Comparison of ENCODE assay signal across 8 cellular contexts in the genomic region with DNA sequence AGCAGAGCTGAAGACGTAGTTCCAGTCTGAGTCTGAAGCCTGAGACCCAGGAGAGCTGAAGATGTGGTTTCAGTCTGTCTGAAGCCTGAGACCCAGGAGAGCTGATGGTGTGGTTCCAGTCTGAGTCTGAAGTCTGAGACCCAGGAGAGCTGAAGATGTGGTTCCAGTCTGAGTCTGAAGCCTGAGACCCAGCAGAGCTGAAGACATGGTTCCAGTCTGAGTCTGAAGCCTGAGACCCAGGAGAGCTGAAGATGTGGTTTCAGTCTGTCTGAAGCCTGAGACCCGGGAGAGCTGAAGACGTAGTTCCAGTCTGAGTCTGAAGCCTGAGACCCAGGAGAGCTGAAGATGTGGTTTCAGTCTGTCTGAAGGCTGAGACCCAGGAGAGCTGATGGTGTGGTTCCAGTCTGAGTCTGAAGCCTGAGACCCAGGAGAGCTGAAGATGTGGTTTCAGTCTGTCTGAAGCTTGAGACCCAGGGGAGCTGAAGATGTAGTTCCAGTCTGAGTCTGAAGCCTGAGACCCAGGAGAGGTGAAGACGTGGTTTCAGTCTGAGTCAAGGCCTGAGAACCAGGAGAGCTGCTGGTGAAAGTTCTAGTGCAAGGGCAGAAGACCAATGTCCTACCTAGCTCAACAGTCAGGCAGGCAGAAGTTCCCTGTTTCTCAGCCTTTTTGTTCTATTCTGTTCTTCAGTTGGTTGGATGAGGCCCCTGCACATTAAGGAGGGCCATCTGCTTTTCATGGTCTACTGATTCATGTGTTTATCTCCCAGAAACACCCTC. TPM values are rescaled to one million over a fixed set of nuclear protein-coding genes. Genes with fewer than 3 reads are reported as not detected.
DNase-seq lines count a peak whose midpoint lies in the region; ATAC-seq and TF ChIP-seq lines count a peak whose summit lies in the region.
"Not testable (repeated sequence)": the region's sequence is repeated elsewhere in the genome, so short reads cannot be mapped to it uniquely, and the experiment has no call there.

No MANE protein-coding gene starts in this region.

- intact Hi-C loops in activated T-helper 2 cell treated with anti-CD3 and anti-CD28 coated beads, Interferon-gamma antibody, Interleukin-2, Interleukin-4, amounts not matched to agents 10 μg/mL and 5 μg/mL and 100 μg/mL, durations not matched to agents 14 hours and 24 hours and 36 hours (cut with micrococcal nuclease); spleen (cut with DNase I; ENCODE audit: low total_unique reads): not testable (repeated sequence)

- H3K4me3 Mint-ChIP-seq in activated T-helper 2 cell treated with anti-CD3 and anti-CD28 coated beads, Interferon-gamma antibody, Interleukin-2, Interleukin-4, amounts not matched to agents 10 μg/mL and 5 μg/mL and 100 μg/mL, durations not matched to agents 14 hours and 24 hours and 36 hours (ENCODE audit: low read depth): not testable (repeated sequence)

- peaks cover 29% of the 10 kb centered on the region for H3K4me1 Mint-ChIP-seq in activated T-helper 2 cell treated with anti-CD3 and anti-CD28 coated beads, Interferon-gamma antibody, Interleukin-2, Interleukin-4, amounts not matched to agents 10 μg/mL and 5 μg/mL and 100 μg/mL, durations not matched to agents 14 hours and 24 hours and 36 hours (ENCODE audit: low read depth)

- not testable (repeated sequence) for H3K4me3 ChIP-seq in GM12865 (ENCODE audit: low read depth, low read length); spleen

- H3K9me3 ChIP-seq in spleen: not testable (repeated sequence)

- H3K27me3 ChIP-seq in spleen (replicated peaks in 1 of 7): peaks cover 2 to 28% (median 15%) of the 10 kb centered on the region in 7 donors

- WGBS in spleen, 5 donors: 40 to 85% (median 60%) methylated on average over 2 to 4 of the region's 4 CpGs

- DNase-seq in GM12865 (ENCODE audit: low read depth) (peak; percentile 98), GM19238 (ENCODE audit: insufficient read length, low spot score) (peak; percentile 35), NCI-H2171 treated with DMSO at 0.1 percent for 48 hours (lab: John Stamatoyannopoulos, UW) (peak; percentile 33), spleen (peak; percentile 11)
- DNase-seq in activated CD4-positive, alpha-beta T cell treated with anti-CD3 and anti-CD28 coated beads, Interleukin-2, amount 50 U/mL, for 48 hours: peak; percentile 39 to 57
- not testable (repeated sequence) for DNase-seq in activated T-helper 2 cell treated with anti-CD3 and anti-CD28 coated beads, Interferon-gamma antibody, Interleukin-2, Interleukin-4, amounts not matched to agents 10 μg/mL and 5 μg/mL and 100 μg/mL, durations not matched to agents 14 hours and 24 hours and 36 hours (ENCODE audit: low spot score)
- peak; percentile 38 for DNase-seq in stimulated activated naive CD8-positive, alpha-beta T cell treated with anti-CD3 and anti-CD28 coated beads, Interleukin-15, Interleukin-2, amounts not matched to agents 100 U/mL and 50 U/mL, for 24 hours

- H3K4me1 ChIP-seq in spleen: peaks cover 7 to 26% (median 21%) of the 10 kb centered on the region in 6 donors

- TF ChIP-seq CTCF in GM12865 (IDR thresholded peaks at IDR 0.05; ENCODE audit: insufficient read depth, low read depth, low read length, missing control alignments); spleen (IDR thresholded peaks at IDR 0.05 in 8 of 11, conservative IDR thresholded peaks at IDR 0.05 in 3 of 11): not testable (repeated sequence)

- ATAC-seq in HG02610 (IDR thresholded peaks at IDR 0.05; ENCODE audit: unreplicated experiment): peak; percentile 33
- ATAC-seq in stimulated activated naive CD8-positive, alpha-beta T cell treated with anti-CD3 and anti-CD28 coated beads, Interleukin-15, Interleukin-2, amounts not matched to agents 100 U/mL and 50 U/mL, for 24 hours: not testable (repeated sequence)

- peaks cover 20% of the 10 kb centered on the region for H3K27me3 Mint-ChIP-seq in activated T-helper 2 cell treated with anti-CD3 and anti-CD28 coated beads, Interferon-gamma antibody, Interleukin-2, Interleukin-4, amounts not matched to agents 10 μg/mL and 5 μg/mL and 100 μg/mL, durations not matched to agents 14 hours and 24 hours and 36 hours (ENCODE audit: low read depth)

- not testable (repeated sequence) for TF ChIP-seq POLR2A in spleen (IDR thresholded peaks at IDR 0.05)

- H3K27ac Mint-ChIP-seq in activated T-helper 2 cell treated with anti-CD3 and anti-CD28 coated beads, Interferon-gamma antibody, Interleukin-2, Interleukin-4, amounts not matched to agents 10 μg/mL and 5 μg/mL and 100 μg/mL, durations not matched to agents 14 hours and 24 hours and 36 hours: peak overlapping the region; percentile 52

- peaks cover 0 to 20% (median 0%) of the 10 kb centered on the region in 6 donors for H3K36me3 ChIP-seq in spleen

- H3K27ac ChIP-seq in spleen: not testable (repeated sequence)

- peaks cover 39% of the 10 kb centered on the region for H3K36me3 Mint-ChIP-seq in activated T-helper 2 cell treated with anti-CD3 and anti-CD28 coated beads, Interferon-gamma antibody, Interleukin-2, Interleukin-4, amounts not matched to agents 10 μg/mL and 5 μg/mL and 100 μg/mL, durations not matched to agents 14 hours and 24 hours and 36 hours (ENCODE audit: low read depth)

- peaks cover 33% of the 10 kb centered on the region for H3K9me3 Mint-ChIP-seq in activated T-helper 2 cell treated with anti-CD3 and anti-CD28 coated beads, Interferon-gamma antibody, Interleukin-2, Interleukin-4, amounts not matched to agents 10 μg/mL and 5 μg/mL and 100 μg/mL, durations not matched to agents 14 hours and 24 hours and 36 hours

RNA-seq across cellular contexts. Expression of gene TUBA8, which starts 3.9 kb away (rescaled TPM):
- total RNA-seq in activated T-helper 2 cell treated with anti-CD3 and anti-CD28 coated beads, Interferon-gamma antibody, Interleukin-2, Interleukin-4, amounts not matched to agents 10 μg/mL and 5 μg/mL and 100 μg/mL, durations not matched to agents 14 hours and 24 hours and 36 hours: 1.8 and 2.3 TPM in 2 replicates
- total RNA-seq in spleen: 1 to 10 TPM; 2.6 to 5.7 (median 4.7) TPM
- polyA plus RNA-seq in spleen: 1 to 10 TPM; 2.2 to 3.9 (median 3.7) TPM

RNA-seq across cellular contexts. Expression of gene PEX26, which starts 28.9 kb away (rescaled TPM):
- total RNA-seq in activated T-helper 2 cell treated with anti-CD3 and anti-CD28 coated beads, Interferon-gamma antibody, Interleukin-2, Interleukin-4, amounts not matched to agents 10 μg/mL and 5 μg/mL and 100 μg/mL, durations not matched to agents 14 hours and 24 hours and 36 hours: 47.3 and 47.8 TPM in 2 replicates
- 10 to 100 TPM; 29.2 to 41.0 (median 37.4) TPM for total RNA-seq in spleen
- 10 to 100 TPM in 1 of 3 donors, 1 to 10 TPM in 2; 5.1 to 22.7 (median 7.1) TPM for polyA plus RNA-seq in spleen

RNA-seq across cellular contexts. Expression of gene USP18, which starts 43.2 kb away (rescaled TPM):
- total RNA-seq in activated T-helper 2 cell treated with anti-CD3 and anti-CD28 coated beads, Interferon-gamma antibody, Interleukin-2, Interleukin-4, amounts not matched to agents 10 μg/mL and 5 μg/mL and 100 μg/mL, durations not matched to agents 14 hours and 24 hours and 36 hours: 10.6 and 12.3 TPM in 2 replicates
- 10 to 100 TPM in 1 of 7 donors, 1 to 10 TPM in 6; 3.9 to 12.0 (median 8.0) TPM for total RNA-seq in spleen
- polyA plus RNA-seq in spleen: 1 to 10 TPM; 3.3 to 7.8 (median 3.8) TPM
